8 cellular contexts compared by ENCODE assay signal in the genomic region with DNA sequence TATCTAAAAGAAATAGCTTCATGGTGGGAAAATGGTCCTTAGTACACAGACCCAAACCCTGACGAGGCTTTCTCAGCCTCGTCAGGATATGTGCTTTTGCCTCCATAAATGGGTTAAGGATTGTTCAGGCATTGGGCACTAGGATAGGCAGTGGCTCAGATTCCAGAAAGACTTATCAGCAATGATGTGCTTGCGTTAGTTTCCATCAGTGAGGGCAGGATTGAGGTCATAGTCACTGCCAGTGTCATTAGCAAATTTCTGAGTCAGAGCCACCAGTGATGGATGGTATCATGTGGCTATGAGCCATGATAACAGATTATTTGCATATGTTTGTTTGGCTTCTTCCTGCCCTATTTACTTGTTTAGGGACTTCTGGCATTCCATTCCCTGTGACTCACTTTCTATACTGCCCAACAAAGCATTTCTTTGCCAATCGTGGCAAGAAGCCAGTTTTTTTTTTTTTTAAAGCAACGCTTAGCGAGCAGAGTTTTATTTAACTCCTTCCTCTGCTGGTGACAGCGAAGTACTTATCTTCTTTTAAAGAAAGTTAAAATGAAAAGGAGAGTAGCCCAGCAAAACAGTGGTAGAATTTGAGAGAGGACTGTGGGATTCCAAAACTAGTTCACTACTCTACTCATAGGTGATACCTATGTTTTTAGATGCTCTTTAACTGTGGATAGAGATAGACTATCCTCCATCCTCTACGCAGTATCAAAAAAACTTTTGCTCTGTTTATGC. TPM values are rescaled to one million over a fixed set of nuclear protein-coding genes. Genes with fewer than 3 reads are reported as not detected.
A peak's percentile ranks its signal among the peaks of the same experiment; 100 is the strongest.
DNase-seq lines count a peak whose midpoint lies in the region; ATAC-seq, FAIRE-seq and TF ChIP-seq lines count a peak whose summit lies in the region.

No MANE protein-coding gene starts in this region.

- TF ChIP-seq CTCF in LNCaP clone FGC (IDR thresholded peaks at IDR 0.05; ENCODE audit: control insufficient read depth, extremely low read depth, insufficient read depth) (no peak), GM12878 (IDR thresholded peaks at IDR 0.05 in 2 of 3, conservative IDR thresholded peaks at IDR 0.05 in 1 of 3; ENCODE audit: control insufficient read depth in 2 of 3, extremely low read depth in 1 of 3, insufficient read depth in 1 of 3, low read depth in 3 of 3, low read length in 3 of 3) (no peak), tibial artery (IDR thresholded peaks at IDR 0.05) (no peak), prostate gland (IDR thresholded peaks at IDR 0.05) (no peak)

- CTCF ChIA-PET in GM12878 (lab: Yijun Ruan, JAX): interaction anchor here (0.6 to 8.1 kb wide), 8 partner anchors 52 to 365 kb away, joined by 3 to 195 read pairs (median 10); no protein-coding TSS in a partner anchor

- H3K36me3 Mint-ChIP-seq in activated T-cell treated with anti-CD3 and anti-CD28 coated beads, Interleukin-2, amount 50 U/mL, for 24 hours (ENCODE audit: low read depth): no peaks in the 10 kb centered on the region

- intact Hi-C loops in GM12878 (cut with micrococcal nuclease; ENCODE audit: unreplicated experiment): loop anchor here (1.0 kb wide), 1 partner anchor 47 kb away; no protein-coding TSS in a partner anchor
- intact Hi-C loops in tibial artery (cut with DNase I; ENCODE audit: low total_unique reads): loop anchor here (2.0 kb wide), 1 partner anchor 41 kb away; no protein-coding TSS in a partner anchor
- intact Hi-C loops in prostate gland (cut with DNase I): no loop called here

- BruUV-seq in GM12878 (replicated peaks; lab: Mats Ljungman, UMichigan): no TSS peak

- TF ChIP-seq RAD21 in GM12878 (IDR thresholded peaks at IDR 0.05; ENCODE audit: insufficient read depth, low read depth, low read length): no peak

- H3K79me2 ChIP-seq in GM12878 (ENCODE audit: control insufficient read depth, insufficient read depth, low read length): no peaks in the 10 kb centered on the region

- TF ChIP-seq POLR2A in GM12878 (IDR thresholded peaks at IDR 0.05; ENCODE audit: low read depth, low read length) (no peak), prostate gland (IDR thresholded peaks at IDR 0.05) (no peak)

- no peaks in the 10 kb centered on the region for H3K9me3 ChIP-seq in GM12878 (replicated peaks; ENCODE audit: control insufficient read depth, insufficient read depth, low read length)
- H3K9me3 ChIP-seq in tibial artery: no peaks in the 10 kb centered on the region
- no peaks in the 10 kb centered on the region for H3K9me3 ChIP-seq in prostate gland

- FAIRE-seq in G401.6 (lab: Jason Lieb, UNC) (peak; percentile 82), GM12878 (lab: Jason Lieb, UNC) (no peak), islet of Langerhans (lab: Jason Lieb, UNC) (peak; percentile 82)

- H3K4me3 ChIP-seq in LNCaP clone FGC (ENCODE audit: low read depth, low read length) (no peak overlapping the region), GM12878 (no peak overlapping the region), tibial artery (peak overlapping the region in 1 of 2 donors; percentile 6), prostate gland (no peak overlapping the region)

- H3K27ac Mint-ChIP-seq in activated T-cell treated with anti-CD3 and anti-CD28 coated beads, Interleukin-2, amount 50 U/mL, for 24 hours: no peak overlapping the region

- H3K4me1 Mint-ChIP-seq in activated T-cell treated with anti-CD3 and anti-CD28 coated beads, Interleukin-2, amount 50 U/mL, for 24 hours (ENCODE audit: low read depth): no peaks in the 10 kb centered on the region

- no peak overlapping the region for H3K9ac ChIP-seq in GM12878 (ENCODE audit: control insufficient read depth, insufficient read depth, low read length)

- H3K27me3 Mint-ChIP-seq in activated T-cell treated with anti-CD3 and anti-CD28 coated beads, Interleukin-2, amount 50 U/mL, for 24 hours: peaks cover 2% of the 10 kb centered on the region

- no peak overlapping the region for H3K27ac ChIP-seq in GM12878 (ENCODE audit: control insufficient read depth, insufficient read depth)
- peak overlapping the region; percentile 11 to 13 for H3K27ac ChIP-seq in tibial artery
- H3K27ac ChIP-seq in prostate gland: no peak overlapping the region

- DNase-seq in LNCaP clone FGC (ENCODE audit: low read depth): peak; percentile 95
- DNase-seq in GM12878 (ENCODE audit: low read depth, low spot score): no peak
- no peak for DNase-seq in tibial artery
- DNase-seq in prostate gland (ENCODE audit: low spot score): no peak
- DNase-seq in SKM-1 (lab: John Stamatoyannopoulos, UW; ENCODE audit: unreplicated experiment): no peak
- DNase-seq in activated T-cell treated with anti-CD3 and anti-CD28 coated beads, Interleukin-2, amount 50 U/mL, for 24 hours: no peak

- SMC1A ChIA-PET in GM12878 (lab: Charles Lee; ENCODE audit: uncharacterized antibody, unreplicated experiment): interaction anchor here (1.2 to 7.1 kb wide), 3 partner anchors 53 to 298 kb away, joined by 4 to 99 read pairs (median 4); no protein-coding TSS in a partner anchor

- peak; percentile 40 for ATAC-seq in GM12878

- no peaks in the 10 kb centered on the region for H4K20me1 ChIP-seq in GM12878 (ENCODE audit: control insufficient read depth, insufficient read depth)

- TF ChIP-seq EP300 in GM12878 (IDR thresholded peaks at IDR 0.05; ENCODE audit: borderline replicate concordance in 1 of 2, control insufficient read depth in 1 of 2, low read depth in 2 of 2, low read length in 2 of 2): no peak

- no peak overlapping the region for H3K4me3 Mint-ChIP-seq in activated T-cell treated with anti-CD3 and anti-CD28 coated beads, Interleukin-2, amount 50 U/mL, for 24 hours

- in situ Hi-C loops in GM12878 (cut with MboI): no loop called here

- H2AFZ ChIP-seq in GM12878 (ENCODE audit: control insufficient read depth, low read depth, low read length): no peak overlapping the region

- H3K36me3 ChIP-seq in GM12878 (ENCODE audit: control insufficient read depth in 2 of 2, insufficient read depth in 2 of 2, low read length in 1 of 2) (no peaks in the 10 kb centered on the region), tibial artery (no peaks in the 10 kb centered on the region), prostate gland (no peaks in the 10 kb centered on the region)

- POLR2A ChIA-PET in GM12878 (lab: Charles Lee): interaction anchor here (0.6 kb wide), 1 partner anchor 315 kb away, joined by 7 read pairs; no protein-coding TSS in a partner anchor

- RAD21 ChIA-PET in GM12878 (lab: Charles Lee; ENCODE audit: unreplicated experiment): interaction anchor here (1.4 to 6.7 kb wide), 4 partner anchors 298 to 364 kb away, joined by 4 to 113 read pairs (median 36); no protein-coding TSS in a partner anchor

- no peaks in the 10 kb centered on the region for H3K27me3 ChIP-seq in GM12878 (replicated peaks in 1 of 2; ENCODE audit: control insufficient read depth in 2 of 2, insufficient read depth in 2 of 2, low read length in 1 of 2)
- H3K27me3 ChIP-seq in tibial artery: no peaks in the 10 kb centered on the region
- H3K27me3 ChIP-seq in prostate gland (replicated peaks; ENCODE audit: insufficient read depth): no peaks in the 10 kb centered on the region

- H3K4me2 ChIP-seq in GM12878 (ENCODE audit: control insufficient read depth, insufficient read depth): no peak overlapping the region

- H3K4me1 ChIP-seq in GM12878 (ENCODE audit: control insufficient read depth, insufficient read depth, low read length): no peaks in the 10 kb centered on the region
- H3K4me1 ChIP-seq in tibial artery: peaks cover 0 to 17% (median 10%) of the 10 kb centered on the region in 4 donors
- H3K4me1 ChIP-seq in prostate gland (replicated peaks): no peaks in the 10 kb centered on the region

- WGBS in GM12878 (ENCODE audit: insufficient coverage, insufficient replicate concordance, low lambda C conversion rate, missing lambda C conversion rate): 57% methylated on average over 8 of the region's 8 CpGs
- 8% methylated on average over 8 of the region's 8 CpGs for whole genome bisulfite sequencing in prostate gland

- H3K9me3 Mint-ChIP-seq in activated T-cell treated with anti-CD3 and anti-CD28 coated beads, Interleukin-2, amount 50 U/mL, for 24 hours: no peaks in the 10 kb centered on the region

RNA-seq across cellular contexts. Expression of a gene that starts 44.4 kb away (rescaled TPM):
- not detected in 2 replicates for total RNA-seq in GM12878 (2013; cell fraction: nucleolus; rRNA removed)
- 0.05 TPM in 1 of 2 replicates, not detected in the other for total RNA-seq in GM12878 (2014; rRNA removed)
- not detected in 2 replicates for total RNA-seq in GM12878 (2014; rRNA removed; fragmentation: Illumina TruSeq; extraction: Trizol)
- not detected in 2 replicates for total RNA-seq in GM12878 (2021)
- polyA plus RNA-seq in GM12878 (2011; ENCODE audit: low read depth): not detected
- not detected in 2 replicates for polyA plus RNA-seq in GM12878 (2011; rRNA removed)
- not detected in 2 replicates for polyA plus RNA-seq in GM12878 (2011; cell fraction: cytosol; rRNA removed)
- 0.01 TPM in 1 of 2 replicates, not detected in the other for polyA plus RNA-seq in GM12878 (2011; cell fraction: nucleus; rRNA removed)
- polyA plus RNA-seq in GM12878 (2012): not detected in 2 replicates
- 0.01 TPM in 1 of 2 replicates, not detected in the other for polyA plus RNA-seq in GM12878 (2014; fragmentation: Illumina TruSeq; extraction: Trizol)
- under 1 TPM in 1 of 2 experiments, not detected in 1; 0.02 TPM for polyA plus RNA-seq in GM12878 (2014; fragmentation: Nextera tagmentation; extraction: Ambion mirVana)
- not detected in 2 replicates for polyA plus RNA-seq in GM12878 (2014; rRNA removed)
- polyA plus RNA-seq in GM12878 (2016; fragmentation: Nextera tagmentation; extraction: Ambion mirVana): not detected
- not detected in 2 replicates for polyA minus RNA-seq in GM12878 (2011; rRNA and poly(A)+ RNA removed)
- polyA minus RNA-seq in GM12878 (2011; cell fraction: cytosol; rRNA and poly(A)+ RNA removed): 0.42 and 0.53 TPM in 2 replicates
- polyA minus RNA-seq in GM12878 (2011; cell fraction: nucleus; rRNA and poly(A)+ RNA removed): under 0.01 TPM in 1 of 2 replicates, not detected in the other
- total RNA-seq in prostate gland: 1 to 10 TPM; 1.5 to 1.8 TPM

Comparison
In these comparisons a context has a peak if more than half of its experiments do, and no peak if none do; other contexts are left out.
1. H3K27ac ChIP-seq: peak in tibial artery (2 of 2); none in GM12878 (single experiment) and prostate gland (0 of 2).